Comparison of ENCODE assay signal across 11 cellular contexts in the genomic region with DNA sequence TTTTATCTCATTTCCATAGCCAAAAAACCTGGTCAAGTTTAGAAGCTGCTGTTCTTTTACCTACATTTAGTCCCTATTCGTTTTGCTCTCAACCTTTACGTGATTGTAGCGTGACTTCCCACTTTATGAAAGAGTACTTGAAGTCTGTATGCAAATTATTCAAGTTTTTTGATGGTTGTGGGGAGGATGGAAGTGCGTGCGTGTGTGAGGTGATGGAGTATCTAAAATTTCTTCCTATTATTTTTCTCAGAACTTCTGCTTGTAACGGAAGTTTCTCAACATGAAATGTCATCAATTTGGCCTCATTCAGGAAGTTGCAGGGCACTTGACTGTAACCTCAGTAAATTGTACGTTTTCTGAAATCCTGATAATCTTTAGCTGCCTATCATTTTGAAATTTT.
DNase-seq lines count a peak whose midpoint lies in the region; ATAC-seq, FAIRE-seq and TF ChIP-seq lines count a peak whose summit lies in the region.
"Had no signal": no experiment of that assay in that cellular context is flagged by ENCODE, and none has a peak within 500 bp of the region (broad histone marks: within the 10 kb centered on the region; RNA-seq: fewer than 3 reads in every experiment).

No MANE protein-coding gene starts in this region.

- H3K9me3 ChIP-seq in PC-9 (ENCODE audit: insufficient read depth, low read depth): no peaks in the 10 kb centered on the region

- no peaks in the 10 kb centered on the region for H3K4me1 ChIP-seq in PC-9 (replicated peaks; ENCODE audit: insufficient read depth)

- H3K27me3 Mint-ChIP-seq in natural killer cell (ENCODE audit: low read depth in 2 of 2): no peaks in the 10 kb centered on the region

- H3K27ac Mint-ChIP-seq in natural killer cell: peak overlapping the region; percentile 77 to 82

- no peak overlapping the region for H3K27ac ChIP-seq in PC-9

- intact Hi-C loops in natural killer cell (cut with micrococcal nuclease): no loop called here
- intact Hi-C loops in PC-9 (cut with micrococcal nuclease; ENCODE audit: unreplicated experiment): no loop called here

- peak; percentile 70 for ATAC-seq in GM18907 (IDR thresholded peaks at IDR 0.05; ENCODE audit: unreplicated experiment)
- ATAC-seq in HG03103 (IDR thresholded peaks at IDR 0.05; ENCODE audit: low read depth, unreplicated experiment): peak; percentile 60
- peak; percentile 66 to 85 (median 76) for ATAC-seq in natural killer cell

- in situ Hi-C loops in GM13977 (cut with MboI; ENCODE audit: low pct_unique_long_range_greater_than_20kb, low sequenced_read_pairs, unreplicated experiment): no loop called here

- no peak overlapping the region for H3K4me2 ChIP-seq in PC-9

- no peaks in the 10 kb centered on the region for H3F3A ChIP-seq in PC-9 (ENCODE audit: insufficient read depth, low read depth)

- no peaks in the 10 kb centered on the region for H4K20me1 ChIP-seq in PC-9 (ENCODE audit: insufficient read depth)

- no peak overlapping the region for H3K4me3 ChIP-seq in PC-9

- H2AFZ ChIP-seq in PC-9: no peak overlapping the region

- no peaks in the 10 kb centered on the region for H3K36me3 Mint-ChIP-seq in natural killer cell

- TF ChIP-seq CTCF in natural killer cell (IDR thresholded peaks at IDR 0.05) (no peak), D721Med (IDR thresholded peaks at IDR 0.05; ENCODE audit: insufficient read depth, missing control alignments) (no peak), GM13977 (IDR thresholded peaks at IDR 0.05; ENCODE audit: extremely low read depth, insufficient read depth, missing control alignments) (no peak), PC-9 (conservative IDR thresholded peaks at IDR 0.05) (no peak)

- no peak for FAIRE-seq in D721Med (lab: Jason Lieb, UNC)
- FAIRE-seq: colon had no signal

- POLR2A ChIA-PET in PC-9 (lab: Charles Lee; ENCODE audit: unreplicated experiment): no interaction called here

- no peaks in the 10 kb centered on the region for H3K9me3 Mint-ChIP-seq in natural killer cell

- CTCF ChIA-PET in PC-9 (lab: Charles Lee): no interaction called here

- H3K4me3 Mint-ChIP-seq in natural killer cell: peak overlapping the region; percentile 79

- H3K79me2 ChIP-seq in PC-9 (ENCODE audit: low read depth): no peaks in the 10 kb centered on the region

- no TSS peak for BruUV-seq in PC-9 (replicated peaks; lab: Mats Ljungman, UMichigan)

- DNase-seq in activated CD4-positive, alpha-beta T cell treated with anti-CD3 and anti-CD28 coated beads, Interleukin-2, amount 50 U/mL, for 4 hours: peak; percentile 11 to 28
- no peak for DNase-seq in natural killer cell
- no peak for DNase-seq in D721Med (ENCODE audit: insufficient read length, low spot score)
- DNase-seq in GM13977 (ENCODE audit: low spot score): no peak
- no peak for DNase-seq in germinal center (ENCODE audit: low spot score)
- no peak for DNase-seq in PC-9
- DNase-seq: Karpas-422, mesendoderm had no signal

- no peaks in the 10 kb centered on the region for H3K9me2 ChIP-seq in PC-9 (ENCODE audit: insufficient read depth)

- H3K4me1 Mint-ChIP-seq in natural killer cell: peaks cover 16 to 18% of the 10 kb centered on the region in 2 donors

- no peaks in the 10 kb centered on the region for H3K36me3 ChIP-seq in PC-9 (ENCODE audit: low read depth)

- no peaks in the 10 kb centered on the region for H3K27me3 ChIP-seq in PC-9 (ENCODE audit: insufficient read depth, low read depth)

Comparison
In these comparisons a context has a peak if more than half of its experiments do, and no peak if none do; other contexts are left out.
1. DNase-seq: peak in activated CD4-positive, alpha-beta T cell treated with anti-CD3 and anti-CD28 coated beads, Interleukin-2, amount 50 U/mL, for 4 hours (2 of 2); none in natural killer cell (single experiment), D721Med (single experiment), GM13977 (single experiment), germinal center (single experiment) and PC-9 (0 of 2).
2. Peak in every context shown above with its lines, with median percentiles within 50 percentile points of each other: ATAC-seq.